8 cellular contexts compared by ENCODE assay signal in the genomic region with DNA sequence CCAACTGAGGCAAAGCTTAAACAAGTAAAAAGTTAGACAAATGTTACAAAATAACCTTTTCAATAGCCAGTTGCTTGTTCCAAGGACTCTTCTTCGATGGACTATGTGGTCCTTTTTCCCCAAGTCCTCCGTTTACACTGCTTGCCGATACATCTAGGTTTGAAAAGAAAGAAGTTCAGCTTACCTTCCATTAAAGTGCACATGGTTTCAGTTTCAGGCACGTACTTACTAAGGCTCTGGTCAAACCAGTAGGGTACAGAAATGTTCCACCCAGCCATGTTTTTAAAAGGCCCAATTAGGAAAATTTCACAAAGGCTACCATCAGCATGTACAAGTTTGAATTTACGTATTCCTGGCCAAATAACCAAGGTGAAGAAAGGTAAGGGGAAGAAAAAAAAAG. TPM values are rescaled to one million over a fixed set of nuclear protein-coding genes. Genes with fewer than 3 reads are reported as not detected.
DNase-seq lines count a peak whose midpoint lies in the region; ATAC-seq and TF ChIP-seq lines count a peak whose summit lies in the region.

No MANE protein-coding gene starts in this region.

- H3K4me2 ChIP-seq in GM23338: peak overlapping the region; percentile 99

- H3K4me1 ChIP-seq in GM23338 (ENCODE audit: insufficient read depth): peaks cover 12% of the 10 kb centered on the region; the same call in 1 of the 2 replicates
- peaks cover 19% of the 10 kb centered on the region for H3K4me1 ChIP-seq in iPS-18a (ENCODE audit: control insufficient read depth, low read depth, low read length)
- H3K4me1 ChIP-seq in suprapubic skin: peaks cover 68% of the 10 kb centered on the region

- H3K4me3 Mint-ChIP-seq in GM23338: peak overlapping the region; percentile 99
- H3K4me3 Mint-ChIP-seq in activated B cell treated with CpG ODN at 0.5 μM for 24 hours: peak overlapping the region; percentile 97

- peaks cover 25% of the 10 kb centered on the region for H3K27me3 Mint-ChIP-seq in GM23338 (ENCODE audit: insufficient read depth, low read depth, poor library complexity)
- H3K27me3 Mint-ChIP-seq in activated B cell treated with CpG ODN at 0.5 μM for 24 hours: no peaks in the 10 kb centered on the region

- intact Hi-C loops in activated B cell treated with CpG ODN at 0.5 μM for 24 hours (cut with micrococcal nuclease): loop anchor here (5.0 kb wide), 2 partner anchors 587 to 1328 kb away; a partner anchor contains a TSS

- H3K9ac ChIP-seq in iPS-18a (ENCODE audit: low read length): peak overlapping the region; percentile 99

- POLR2A ChIA-PET in activated B cell treated with CpG ODN at 0.5 μM for 24 hours (lab: Charles Lee): interaction anchor here (0.5 to 6.2 kb wide), 6 partner anchors 8 to 586 kb away, joined by 3 to 218 read pairs (median 3); a partner anchor contains a TSS

- 16% methylated on average over 5 of the region's 5 CpGs for WGBS in suprapubic skin

- ATAC-seq in GM23338 (no peak), activated B cell treated with CpG ODN at 0.5 μM for 24 hours (ENCODE audit: low read depth) (no peak), HG03108 (IDR thresholded peaks at IDR 0.05; ENCODE audit: unreplicated experiment) (no peak)

- H2AFZ ChIP-seq in GM23338: no peak overlapping the region

- H3K4me1 Mint-ChIP-seq in GM23338 (peaks cover 26% of the 10 kb centered on the region), activated B cell treated with CpG ODN at 0.5 μM for 24 hours (peaks cover 57% of the 10 kb centered on the region)

- peak overlapping the region; percentile 99 for H3K27ac Mint-ChIP-seq in GM23338
- peak overlapping the region; percentile 88 for H3K27ac Mint-ChIP-seq in activated B cell treated with CpG ODN at 0.5 μM for 24 hours

- peaks cover 65% of the 10 kb centered on the region for H3K36me3 Mint-ChIP-seq in GM23338 (ENCODE audit: low read depth)
- peaks cover 74% of the 10 kb centered on the region for H3K36me3 Mint-ChIP-seq in activated B cell treated with CpG ODN at 0.5 μM for 24 hours (ENCODE audit: low read depth)

- peaks cover 62% of the 10 kb centered on the region for H3K79me2 ChIP-seq in GM23338 (replicated peaks; ENCODE audit: insufficient read depth)

- H3K9me3 Mint-ChIP-seq in GM23338: peaks cover 9% of the 10 kb centered on the region; the same call in 2 of the 3 replicates
- no peaks in the 10 kb centered on the region for H3K9me3 Mint-ChIP-seq in activated B cell treated with CpG ODN at 0.5 μM for 24 hours

- DNase-seq in ACHN (peak; percentile 46), GM23338 (ENCODE audit: low spot score) (no peak), activated B cell treated with CpG ODN at 0.5 μM for 24 hours (no peak), suprapubic skin (ENCODE audit: low spot score in 2 of 2) (no peak), NCI-H1436 treated with DMSO at 0.1 percent for 48 hours (lab: John Stamatoyannopoulos, UW) (no peak), NCI-H2227 (lab: John Stamatoyannopoulos, UW; ENCODE audit: unreplicated experiment) (no peak)

- H3K9me3 ChIP-seq in iPS-18a (ENCODE audit: control insufficient read depth, low read depth, low read length) (no peaks in the 10 kb centered on the region), suprapubic skin (no peaks in the 10 kb centered on the region)

- peaks cover 38% of the 10 kb centered on the region for H4K20me1 ChIP-seq in GM23338 (replicated peaks; ENCODE audit: insufficient read depth)

- H3K27ac ChIP-seq in GM23338 (ENCODE audit: low read depth): peak overlapping the region; percentile 10
- no peak overlapping the region for H3K27ac ChIP-seq in iPS-18a (ENCODE audit: low read length)
- H3K27ac ChIP-seq in suprapubic skin: peak overlapping the region; percentile 11

- TF ChIP-seq POLR2A in suprapubic skin (IDR thresholded peaks at IDR 0.05): no peak

- TF ChIP-seq CTCF in GM23338 (conservative IDR thresholded peaks at IDR 0.05; ENCODE audit: low read depth in 2 of 2) (no peak), activated B cell treated with CpG ODN at 0.5 μM for 24 hours (IDR thresholded peaks at IDR 0.05) (no peak), suprapubic skin (IDR thresholded peaks at IDR 0.05) (no peak)

- no peaks in the 10 kb centered on the region for H3K27me3 ChIP-seq in GM23338 (ENCODE audit: insufficient read depth)
- H3K27me3 ChIP-seq in iPS-18a (ENCODE audit: control insufficient read depth, insufficient read depth, low read length): no peaks in the 10 kb centered on the region
- H3K27me3 ChIP-seq in suprapubic skin: no peaks in the 10 kb centered on the region

- H3K4me3 ChIP-seq in GM23338 (peak overlapping the region; percentile 97), iPS-18a (ENCODE audit: low read length) (peak overlapping the region; percentile 90), suprapubic skin (peak overlapping the region; percentile 82)

- in situ Hi-C loops in ACHN (cut with HindIII; ENCODE audit: low pct_ligation_motif_present, low pct_unique_long_range_greater_than_20kb, low sequenced_read_pairs): no loop called here

- CTCF ChIA-PET in activated B cell treated with CpG ODN at 0.5 μM for 24 hours (lab: Charles Lee): interaction anchor here (1.4 kb wide), 1 partner anchor 8 kb away, joined by 3 read pairs; a partner anchor contains a TSS

- H3K9me2 ChIP-seq in GM23338 (ENCODE audit: insufficient read depth): no peaks in the 10 kb centered on the region

- H3F3A ChIP-seq in GM23338 (replicated peaks; ENCODE audit: low read depth): peaks cover 48% of the 10 kb centered on the region

- no peak for TF ChIP-seq EP300 in suprapubic skin (IDR thresholded peaks at IDR 0.05)

- H3K36me3 ChIP-seq in GM23338 (ENCODE audit: insufficient read depth): peaks cover 37% of the 10 kb centered on the region
- peaks cover 45% of the 10 kb centered on the region for H3K36me3 ChIP-seq in iPS-18a (ENCODE audit: control insufficient read depth, low read depth, low read length)
- H3K36me3 ChIP-seq in suprapubic skin: peaks cover 44% of the 10 kb centered on the region

TF ChIP-seq in GM23338, 12 proteins besides CTCF, POLR2A, EP300 and RAD21 (continues in another document):
- TF ChIP-seq EZH2phosphoT487 (IDR thresholded peaks at IDR 0.05; ENCODE audit: unreplicated experiment) (no peak), STAT1 (IDR thresholded peaks at IDR 0.05; ENCODE audit: unreplicated experiment) (no peak), CREB1 (CRISPR knock-in tag; IDR thresholded peaks at IDR 0.05; ENCODE audit: low read depth) (no peak)
- TF ChIP-seq, protein P1, sequence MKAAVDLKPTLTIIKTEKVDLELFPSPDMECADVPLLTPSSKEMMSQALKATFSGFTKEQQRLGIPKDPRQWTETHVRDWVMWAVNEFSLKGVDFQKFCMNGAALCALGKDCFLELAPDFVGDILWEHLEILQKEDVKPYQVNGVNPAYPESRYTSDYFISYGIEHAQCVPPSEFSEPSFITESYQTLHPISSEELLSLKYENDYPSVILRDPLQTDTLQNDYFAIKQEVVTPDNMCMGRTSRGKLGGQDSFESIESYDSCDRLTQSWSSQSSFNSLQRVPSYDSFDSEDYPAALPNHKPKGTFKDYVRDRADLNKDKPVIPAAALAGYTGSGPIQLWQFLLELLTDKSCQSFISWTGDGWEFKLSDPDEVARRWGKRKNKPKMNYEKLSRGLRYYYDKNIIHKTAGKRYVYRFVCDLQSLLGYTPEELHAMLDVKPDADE (IDR thresholded peaks at IDR 0.05): no peak
- TF ChIP-seq, protein P2, sequence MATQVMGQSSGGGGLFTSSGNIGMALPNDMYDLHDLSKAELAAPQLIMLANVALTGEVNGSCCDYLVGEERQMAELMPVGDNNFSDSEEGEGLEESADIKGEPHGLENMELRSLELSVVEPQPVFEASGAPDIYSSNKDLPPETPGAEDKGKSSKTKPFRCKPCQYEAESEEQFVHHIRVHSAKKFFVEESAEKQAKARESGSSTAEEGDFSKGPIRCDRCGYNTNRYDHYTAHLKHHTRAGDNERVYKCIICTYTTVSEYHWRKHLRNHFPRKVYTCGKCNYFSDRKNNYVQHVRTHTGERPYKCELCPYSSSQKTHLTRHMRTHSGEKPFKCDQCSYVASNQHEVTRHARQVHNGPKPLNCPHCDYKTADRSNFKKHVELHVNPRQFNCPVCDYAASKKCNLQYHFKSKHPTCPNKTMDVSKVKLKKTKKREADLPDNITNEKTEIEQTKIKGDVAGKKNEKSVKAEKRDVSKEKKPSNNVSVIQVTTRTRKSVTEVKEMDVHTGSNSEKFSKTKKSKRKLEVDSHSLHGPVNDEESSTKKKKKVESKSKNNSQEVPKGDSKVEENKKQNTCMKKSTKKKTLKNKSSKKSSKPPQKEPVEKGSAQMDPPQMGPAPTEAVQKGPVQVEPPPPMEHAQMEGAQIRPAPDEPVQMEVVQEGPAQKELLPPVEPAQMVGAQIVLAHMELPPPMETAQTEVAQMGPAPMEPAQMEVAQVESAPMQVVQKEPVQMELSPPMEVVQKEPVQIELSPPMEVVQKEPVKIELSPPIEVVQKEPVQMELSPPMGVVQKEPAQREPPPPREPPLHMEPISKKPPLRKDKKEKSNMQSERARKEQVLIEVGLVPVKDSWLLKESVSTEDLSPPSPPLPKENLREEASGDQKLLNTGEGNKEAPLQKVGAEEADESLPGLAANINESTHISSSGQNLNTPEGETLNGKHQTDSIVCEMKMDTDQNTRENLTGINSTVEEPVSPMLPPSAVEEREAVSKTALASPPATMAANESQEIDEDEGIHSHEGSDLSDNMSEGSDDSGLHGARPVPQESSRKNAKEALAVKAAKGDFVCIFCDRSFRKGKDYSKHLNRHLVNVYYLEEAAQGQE (IDR thresholded peaks at IDR 0.05; ENCODE audit: unreplicated experiment): no peak

RNA-seq across cellular contexts. Expression of a gene that starts 2.1 kb away (rescaled TPM):
- total RNA-seq in GM23338 (2014; rRNA removed; shearing (Covaris generic)): 524 and 547 TPM in 2 replicates
- polyA plus RNA-seq in GM23338 (2016; fragmentation: Nextera tagmentation; extraction: Ambion mirVana): 305 and 317 TPM in 2 replicates
- 335 and 367 TPM in 2 replicates for total RNA-seq in activated B cell treated with CpG ODN at 0.5 μM for 24 hours
- total RNA-seq in suprapubic skin: 100 to 1,000 TPM; 170 to 253 (median 186) TPM

RNA-seq across cellular contexts. Expression of a gene that starts 2.9 kb away (rescaled TPM):
- total RNA-seq in GM23338 (2014; rRNA removed; shearing (Covaris generic)): 25.5 and 35.3 TPM in 2 replicates
- 9.3 and 10.2 TPM in 2 replicates for polyA plus RNA-seq in GM23338 (2016; fragmentation: Nextera tagmentation; extraction: Ambion mirVana)
- total RNA-seq in activated B cell treated with CpG ODN at 0.5 μM for 24 hours: 17.9 and 20.8 TPM in 2 replicates
- 10 to 100 TPM; 31.5 to 78.8 (median 37.2) TPM for total RNA-seq in suprapubic skin

RNA-seq across cellular contexts. Expression of a gene that starts 8.4 kb away (rescaled TPM):
- 41.6 and 43.2 TPM in 2 replicates for total RNA-seq in GM23338 (2014; rRNA removed; shearing (Covaris generic))
- polyA plus RNA-seq in GM23338 (2016; fragmentation: Nextera tagmentation; extraction: Ambion mirVana): 51.6 and 55.9 TPM in 2 replicates
- total RNA-seq in activated B cell treated with CpG ODN at 0.5 μM for 24 hours (52.3 and 56.0 TPM in 2 replicates), suprapubic skin (10 to 100 TPM; 20.6 to 29.9 (median 23.0) TPM)

RNA-seq across cellular contexts. Expression of a gene that starts 8.6 kb away (rescaled TPM):
- total RNA-seq in GM23338 (2014; rRNA removed; shearing (Covaris generic)): 11.3 and 12.8 TPM in 2 replicates
- 11.4 and 12.7 TPM in 2 replicates for polyA plus RNA-seq in GM23338 (2016; fragmentation: Nextera tagmentation; extraction: Ambion mirVana)
- 32.7 and 33.1 TPM in 2 replicates for total RNA-seq in activated B cell treated with CpG ODN at 0.5 μM for 24 hours
- total RNA-seq in suprapubic skin: 10 to 100 TPM; 13.8 to 22.1 (median 17.7) TPM

RNA-seq across cellular contexts. Expression of a gene that starts 24.2 kb away (rescaled TPM):
- 29.2 and 46.6 TPM in 2 replicates for total RNA-seq in GM23338 (2014; rRNA removed; shearing (Covaris generic))
- 11.4 and 12.1 TPM in 2 replicates for polyA plus RNA-seq in GM23338 (2016; fragmentation: Nextera tagmentation; extraction: Ambion mirVana)
- total RNA-seq in activated B cell treated with CpG ODN at 0.5 μM for 24 hours: 13.5 and 13.8 TPM in 2 replicates
- total RNA-seq in suprapubic skin: 10 to 100 TPM; 44.5 to 67.8 (median 56.9) TPM
